Comparison of ENCODE assay signal across 2 cellular contexts in the genomic region with DNA sequence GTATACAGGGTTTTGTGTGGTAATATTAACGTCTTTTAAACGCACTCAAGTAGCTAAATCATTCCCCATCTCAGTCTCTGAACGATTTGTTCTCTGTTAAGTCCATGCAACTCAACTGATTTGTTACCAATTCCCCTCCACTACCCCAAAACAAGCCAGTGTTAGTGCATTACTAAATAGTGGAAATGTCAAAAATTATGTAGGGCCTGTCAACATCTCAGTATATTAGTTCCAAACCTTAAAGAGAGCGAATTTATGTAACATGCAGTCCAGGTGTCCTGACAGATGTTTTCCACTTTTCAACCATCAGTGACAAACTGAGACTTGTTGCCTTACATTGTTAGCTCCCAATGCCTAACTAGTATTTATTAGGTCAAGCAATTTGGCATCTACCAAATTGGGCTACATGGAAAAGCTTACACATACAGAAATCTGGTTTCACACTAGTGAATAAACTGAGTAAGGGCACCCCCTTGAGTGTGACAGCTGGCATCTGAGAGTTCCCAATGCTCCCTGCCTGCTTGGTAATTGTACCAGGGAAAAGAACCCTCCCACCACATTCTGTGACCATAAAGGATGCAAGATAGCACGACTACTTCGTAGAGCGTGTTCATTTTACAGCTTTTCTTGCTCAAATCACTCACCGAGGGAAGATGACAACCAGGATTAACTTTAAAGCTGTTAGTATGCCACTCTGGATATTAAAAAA.
TF ChIP-seq lines count a peak whose summit lies in the region.

No MANE protein-coding gene starts in this region.

TF ChIP-seq in HEK293, 187 proteins besides CTCF, POLR2A, EP300 and RAD21 (continued from another document):
- TF ChIP-seq, protein P1, sequence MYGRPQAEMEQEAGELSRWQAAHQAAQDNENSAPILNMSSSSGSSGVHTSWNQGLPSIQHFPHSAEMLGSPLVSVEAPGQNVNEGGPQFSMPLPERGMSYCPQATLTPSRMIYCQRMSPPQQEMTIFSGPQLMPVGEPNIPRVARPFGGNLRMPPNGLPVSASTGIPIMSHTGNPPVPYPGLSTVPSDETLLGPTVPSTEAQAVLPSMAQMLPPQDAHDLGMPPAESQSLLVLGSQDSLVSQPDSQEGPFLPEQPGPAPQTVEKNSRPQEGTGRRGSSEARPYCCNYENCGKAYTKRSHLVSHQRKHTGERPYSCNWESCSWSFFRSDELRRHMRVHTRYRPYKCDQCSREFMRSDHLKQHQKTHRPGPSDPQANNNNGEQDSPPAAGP (tag by site-specific recombination; IDR thresholded peaks at IDR 0.05) = no peak
- TF ChIP-seq SP3 (tag by site-specific recombination; IDR thresholded peaks at IDR 0.05) (no peak), ZBTB48 (tag by site-specific recombination; IDR thresholded peaks at IDR 0.05) (0 out of 2 replicates have a peak, but pooled peaks have one; percentile 24), ELK4 (IDR thresholded peaks at IDR 0.05; ENCODE audit: borderline replicate concordance, low read depth, low read length) (no peak), ZNF133 (tag by site-specific recombination; IDR thresholded peaks at IDR 0.05) (no peak), SP7 (tag by site-specific recombination; IDR thresholded peaks at IDR 0.05) (no peak)

TF ChIP-seq in WTC11, 78 proteins besides CTCF, POLR2A, EP300 and RAD21 (continued from another document):
- TF ChIP-seq PRDM15 (CRISPR knock-in tag; IDR thresholded peaks at IDR 0.05) (no peak), ZNF281 (CRISPR knock-in tag; IDR thresholded peaks at IDR 0.05) (no peak), HMGA2 (CRISPR knock-in tag; IDR thresholded peaks at IDR 0.05) (no peak), KAT7 (CRISPR knock-in tag; IDR thresholded peaks at IDR 0.05; ENCODE audit: borderline replicate concordance) (no peak), ZNF232 (CRISPR knock-in tag; IDR thresholded peaks at IDR 0.05) (no peak), NR2C2 (CRISPR knock-in tag; IDR thresholded peaks at IDR 0.05) (no peak), EMX1 (CRISPR knock-in tag; IDR thresholded peaks at IDR 0.05) (peak; percentile 90), ESRRA (CRISPR knock-in tag; IDR thresholded peaks at IDR 0.05; ENCODE audit: borderline replicate concordance) (no peak), CDX4 (CRISPR knock-in tag; IDR thresholded peaks at IDR 0.05; ENCODE audit: borderline replicate concordance) (0 out of 2 replicates have a peak, but pooled peaks have one; percentile 8), SMAD3 (CRISPR knock-in tag; IDR thresholded peaks at IDR 0.05; ENCODE audit: borderline replicate concordance) (0 out of 2 replicates have a peak, but pooled peaks have one; percentile 5), ZNF532 (CRISPR knock-in tag; IDR thresholded peaks at IDR 0.05; ENCODE audit: borderline replicate concordance) (peak; percentile 99), ZNF416 (CRISPR knock-in tag; IDR thresholded peaks at IDR 0.05) (peak; percentile 91), CREB1 (CRISPR knock-in tag; IDR thresholded peaks at IDR 0.05) (no peak), RORB (CRISPR knock-in tag; IDR thresholded peaks at IDR 0.05) (peak; percentile 30; the same call in 1 of the 2 replicates), ZNF263 (CRISPR knock-in tag; IDR thresholded peaks at IDR 0.05; ENCODE audit: low read depth) (no peak), NFATC4 (CRISPR knock-in tag; IDR thresholded peaks at IDR 0.05) (peak; percentile 97), CREM (CRISPR knock-in tag; IDR thresholded peaks at IDR 0.05) (no peak)
- TF ChIP-seq, protein P2, sequence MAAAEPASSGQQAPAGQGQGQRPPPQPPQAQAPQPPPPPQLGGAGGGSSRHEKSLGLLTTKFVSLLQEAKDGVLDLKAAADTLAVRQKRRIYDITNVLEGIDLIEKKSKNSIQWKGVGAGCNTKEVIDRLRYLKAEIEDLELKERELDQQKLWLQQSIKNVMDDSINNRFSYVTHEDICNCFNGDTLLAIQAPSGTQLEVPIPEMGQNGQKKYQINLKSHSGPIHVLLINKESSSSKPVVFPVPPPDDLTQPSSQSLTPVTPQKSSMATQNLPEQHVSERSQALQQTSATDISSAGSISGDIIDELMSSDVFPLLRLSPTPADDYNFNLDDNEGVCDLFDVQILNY (CRISPR knock-in tag; IDR thresholded peaks at IDR 0.05) = no peak
- TF ChIP-seq, protein P3, sequence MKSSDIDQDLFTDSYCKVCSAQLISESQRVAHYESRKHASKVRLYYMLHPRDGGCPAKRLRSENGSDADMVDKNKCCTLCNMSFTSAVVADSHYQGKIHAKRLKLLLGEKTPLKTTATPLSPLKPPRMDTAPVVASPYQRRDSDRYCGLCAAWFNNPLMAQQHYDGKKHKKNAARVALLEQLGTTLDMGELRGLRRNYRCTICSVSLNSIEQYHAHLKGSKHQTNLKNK (CRISPR knock-in tag; IDR thresholded peaks at IDR 0.05) = peak; percentile 24; the same call in 1 of the 2 replicates
- TF ChIP-seq, protein P4, sequence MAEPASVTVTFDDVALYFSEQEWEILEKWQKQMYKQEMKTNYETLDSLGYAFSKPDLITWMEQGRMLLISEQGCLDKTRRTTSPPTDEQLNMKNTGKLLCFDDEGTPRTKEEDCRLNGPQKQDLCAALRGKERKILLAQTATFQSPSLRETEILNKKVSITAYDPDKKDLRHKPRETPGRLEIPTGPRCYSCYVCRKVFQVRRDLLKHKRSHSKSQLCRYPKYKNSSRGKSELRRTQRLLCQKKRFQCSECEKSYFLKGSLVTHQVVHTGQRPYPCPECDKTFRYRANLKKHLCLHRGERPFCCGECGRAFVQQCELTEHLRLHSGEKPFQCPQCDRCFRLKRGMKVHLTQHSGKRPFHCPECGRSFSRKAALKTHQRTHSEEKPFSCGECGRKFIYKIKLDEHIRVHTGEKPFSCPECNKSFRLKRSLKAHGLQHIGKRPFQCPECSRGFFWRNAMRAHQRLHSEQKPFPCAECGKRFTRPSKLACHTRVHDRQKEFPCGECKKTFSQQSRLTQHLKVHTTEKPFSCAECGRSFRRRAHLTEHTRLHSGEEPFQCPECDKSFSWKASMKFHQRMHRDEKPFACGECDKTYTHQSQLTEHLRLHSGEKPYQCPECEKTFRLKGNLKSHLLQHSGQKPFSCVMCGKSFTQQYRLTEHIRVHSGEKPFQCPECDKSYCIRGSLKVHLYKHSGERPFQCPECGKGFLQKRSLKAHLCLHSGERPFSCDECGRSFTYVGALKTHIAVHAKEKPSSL (CRISPR knock-in tag; conservative IDR thresholded peaks at IDR 0.05) = peak; percentile 93
- TF ChIP-seq, protein P5, sequence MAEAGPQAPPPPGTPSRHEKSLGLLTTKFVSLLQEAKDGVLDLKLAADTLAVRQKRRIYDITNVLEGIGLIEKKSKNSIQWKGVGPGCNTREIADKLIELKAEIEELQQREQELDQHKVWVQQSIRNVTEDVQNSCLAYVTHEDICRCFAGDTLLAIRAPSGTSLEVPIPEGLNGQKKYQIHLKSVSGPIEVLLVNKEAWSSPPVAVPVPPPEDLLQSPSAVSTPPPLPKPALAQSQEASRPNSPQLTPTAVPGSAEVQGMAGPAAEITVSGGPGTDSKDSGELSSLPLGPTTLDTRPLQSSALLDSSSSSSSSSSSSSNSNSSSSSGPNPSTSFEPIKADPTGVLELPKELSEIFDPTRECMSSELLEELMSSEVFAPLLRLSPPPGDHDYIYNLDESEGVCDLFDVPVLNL (CRISPR knock-in tag; IDR thresholded peaks at IDR 0.05; ENCODE audit: borderline replicate concordance, low read depth) = no peak
- TF ChIP-seq, protein P6, sequence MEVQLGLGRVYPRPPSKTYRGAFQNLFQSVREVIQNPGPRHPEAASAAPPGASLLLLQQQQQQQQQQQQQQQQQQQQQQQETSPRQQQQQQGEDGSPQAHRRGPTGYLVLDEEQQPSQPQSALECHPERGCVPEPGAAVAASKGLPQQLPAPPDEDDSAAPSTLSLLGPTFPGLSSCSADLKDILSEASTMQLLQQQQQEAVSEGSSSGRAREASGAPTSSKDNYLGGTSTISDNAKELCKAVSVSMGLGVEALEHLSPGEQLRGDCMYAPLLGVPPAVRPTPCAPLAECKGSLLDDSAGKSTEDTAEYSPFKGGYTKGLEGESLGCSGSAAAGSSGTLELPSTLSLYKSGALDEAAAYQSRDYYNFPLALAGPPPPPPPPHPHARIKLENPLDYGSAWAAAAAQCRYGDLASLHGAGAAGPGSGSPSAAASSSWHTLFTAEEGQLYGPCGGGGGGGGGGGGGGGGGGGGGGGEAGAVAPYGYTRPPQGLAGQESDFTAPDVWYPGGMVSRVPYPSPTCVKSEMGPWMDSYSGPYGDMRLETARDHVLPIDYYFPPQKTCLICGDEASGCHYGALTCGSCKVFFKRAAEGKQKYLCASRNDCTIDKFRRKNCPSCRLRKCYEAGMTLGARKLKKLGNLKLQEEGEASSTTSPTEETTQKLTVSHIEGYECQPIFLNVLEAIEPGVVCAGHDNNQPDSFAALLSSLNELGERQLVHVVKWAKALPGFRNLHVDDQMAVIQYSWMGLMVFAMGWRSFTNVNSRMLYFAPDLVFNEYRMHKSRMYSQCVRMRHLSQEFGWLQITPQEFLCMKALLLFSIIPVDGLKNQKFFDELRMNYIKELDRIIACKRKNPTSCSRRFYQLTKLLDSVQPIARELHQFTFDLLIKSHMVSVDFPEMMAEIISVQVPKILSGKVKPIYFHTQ (CRISPR knock-in tag; IDR thresholded peaks at IDR 0.05) = peak; percentile 97
